In genomic region chr1:172770081-172770480, GRCh38 we compare ENCODE assay signal across 13 cellular contexts.
"Had no signal": no experiment of that assay in that cellular context is flagged by ENCODE, and none has a peak within 500 bp of the region (broad histone marks: within the 10 kb centered on the region; RNA-seq: fewer than 3 reads in every experiment).

No MANE protein-coding gene starts in this region.

- ATAC-seq: naive thymus-derived CD4-positive, alpha-beta T cell; sciatic nerve; T-helper 17 cell had no signal

- H3K4me3 ChIP-seq: breast epithelium, dorsolateral prefrontal cortex, ovary, thoracic aorta had no signal

- DNase-seq: activated CD4-positive, alpha-beta T cell treated with anti-CD3 and anti-CD28 coated beads, Interleukin-2, amount 10 ng/mL, durations not matched to agents 24 days and 14 days; activated CD4-positive, CD25-positive, alpha-beta regulatory T cell; activated CD8-positive, alpha-beta memory T cell treated with anti-CD3 and anti-CD28 coated beads for 24 hours; anterior cingulate cortex; cerebellar nuclear complex; dorsolateral prefrontal cortex; endodermal cell; naive thymus-derived CD4-positive, alpha-beta T cell; ovary; T-helper 17 cell had no signal
